In the genomic region with DNA sequence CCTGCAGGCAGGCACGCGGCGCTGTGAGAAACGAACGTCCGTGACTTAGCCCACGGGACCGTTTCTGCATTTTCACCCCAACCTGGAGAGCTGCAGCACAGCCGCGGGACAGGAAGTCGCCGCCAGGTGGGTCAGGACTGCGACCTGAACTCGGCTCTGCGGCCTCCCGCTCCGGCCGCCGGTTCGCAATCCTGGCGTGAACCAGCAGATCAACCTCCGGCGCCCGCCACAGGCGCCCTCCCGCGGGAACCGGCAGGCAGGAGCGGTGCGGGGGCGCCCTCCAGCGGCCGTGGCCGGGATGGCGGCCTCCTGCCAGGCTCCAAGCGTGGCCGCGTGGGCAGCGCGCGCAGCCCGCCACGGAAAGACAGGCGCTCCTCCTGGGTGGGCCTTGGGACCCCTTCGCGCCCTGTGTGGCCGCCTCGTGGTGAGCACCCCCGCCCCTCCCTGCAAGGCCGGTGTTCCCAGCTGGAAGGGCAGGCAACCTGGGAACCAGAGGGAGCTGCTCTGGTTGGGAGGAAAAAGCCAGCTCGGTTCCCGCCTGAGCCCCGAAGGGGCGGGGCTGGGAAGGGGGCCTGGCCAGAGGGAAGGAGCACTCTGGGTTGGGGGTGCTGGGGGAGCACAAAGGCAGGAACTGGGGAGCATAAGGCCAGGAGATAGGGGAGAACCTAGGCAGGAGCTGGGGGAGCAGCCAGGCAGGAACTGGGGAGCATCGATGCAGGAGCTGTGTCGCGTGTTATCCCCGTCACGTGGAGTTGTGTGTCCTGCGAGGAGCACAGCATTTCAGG, we compare ENCODE assay signal across 8 cellular contexts. TPM values are rescaled to one million over a fixed set of nuclear protein-coding genes. Genes with fewer than 3 reads are reported as not detected.
DNase-seq lines count a peak whose midpoint lies in the region; ATAC-seq, FAIRE-seq and TF ChIP-seq lines count a peak whose summit lies in the region.

No MANE protein-coding gene starts in this region.

- no peak overlapping the region for H3K4me3 Mint-ChIP-seq in astrocyte (ENCODE audit: unreplicated experiment)

- in situ Hi-C loops in G401 (cut with HindIII; ENCODE audit: low sequenced_read_pairs): no loop called here

- ATAC-seq in HG02571 (IDR thresholded peaks at IDR 0.05; ENCODE audit: unreplicated experiment): peak; percentile 42
- no peak for ATAC-seq in GM21528 (IDR thresholded peaks at IDR 0.05; ENCODE audit: low FRiP score, unreplicated experiment)

- H2AFZ ChIP-seq in astrocyte (ENCODE audit: low read depth, low read length): peak overlapping the region; percentile 85

- no peaks in the 10 kb centered on the region for H4K20me1 ChIP-seq in astrocyte (ENCODE audit: insufficient read depth, low read length)

- H3K27me3 Mint-ChIP-seq in astrocyte (ENCODE audit: low read depth, unreplicated experiment): peaks cover 30% of the 10 kb centered on the region

- peak overlapping the region; percentile 28 for H3K9ac ChIP-seq in astrocyte (ENCODE audit: low read length)

- H3K9me3 ChIP-seq in astrocyte (ENCODE audit: insufficient read depth, low read depth, low read length): no peaks in the 10 kb centered on the region

- H3K36me3 ChIP-seq in astrocyte (ENCODE audit: insufficient read depth, low read length): no peaks in the 10 kb centered on the region

- H3K79me2 ChIP-seq in astrocyte (ENCODE audit: insufficient read depth, low read length): no peaks in the 10 kb centered on the region

- H3K4me2 ChIP-seq in astrocyte (ENCODE audit: low read length): peak overlapping the region; percentile 83

- H3K4me3 ChIP-seq in astrocyte (ENCODE audit: insufficient read depth, low read depth, low read length): peak overlapping the region; percentile 29

- no peak overlapping the region for H3K27ac ChIP-seq in astrocyte (ENCODE audit: low read depth, low read length)

- FAIRE-seq in astrocyte (lab: Jason Lieb, UNC): no peak

- no peaks in the 10 kb centered on the region for H3K27me3 ChIP-seq in astrocyte (ENCODE audit: insufficient read depth, low read length)

- H3K4me1 ChIP-seq in astrocyte (ENCODE audit: insufficient read depth, low read length): peaks cover 17% of the 10 kb centered on the region

- H3K9me3 Mint-ChIP-seq in astrocyte (ENCODE audit: unreplicated experiment): no peaks in the 10 kb centered on the region

- TF ChIP-seq CTCF in astrocyte (IDR thresholded peaks at IDR 0.05; ENCODE audit: insufficient read depth, low read depth, low read length): peak; percentile 57

- DNase-seq in G401 (ENCODE audit: low spot score): peak; percentile 87
- peak; percentile 81 for DNase-seq in NCI-H146 (lab: John Stamatoyannopoulos, UW)
- peak; percentile 66 for DNase-seq in T-helper 22 cell (ENCODE audit: low read depth)
- DNase-seq in astrocyte (ENCODE audit: low read depth): peak; percentile 38
- peak; percentile 77 to 80 for DNase-seq in hippocampal formation (lab: John Stamatoyannopoulos, UW)
- DNase-seq in retina: peak; percentile 97

- peaks cover 5% of the 10 kb centered on the region for H3K4me1 Mint-ChIP-seq in astrocyte (ENCODE audit: low read depth, unreplicated experiment)

- no peaks in the 10 kb centered on the region for H3K36me3 Mint-ChIP-seq in astrocyte (ENCODE audit: low read depth, unreplicated experiment)

- H3K27ac Mint-ChIP-seq in astrocyte (ENCODE audit: unreplicated experiment): no peak overlapping the region

RNA-seq across cellular contexts. Expression of a gene that starts 28.2 kb away (rescaled TPM):
- total RNA-seq in G401 (2014; rRNA removed; shearing (Covaris generic)): 5,595 and 6,819 TPM in 2 replicates
- total RNA-seq in astrocyte: 7,049 and 7,369 TPM in 2 replicates

RNA-seq across cellular contexts. Expression of a gene that starts 43.8 kb away (rescaled TPM):
- 0.80 and 1.4 TPM in 2 replicates for total RNA-seq in G401 (2014; rRNA removed; shearing (Covaris generic))
- total RNA-seq in astrocyte: 5.6 and 8.0 TPM in 2 replicates

Comparison
In these comparisons a context has a peak if more than half of its experiments do, and no peak if none do; other contexts are left out.
1. DNase-seq: peak in every context shown above with its lines; median percentile 97 in retina; 87 in G401; 81 in NCI-H146; 78 in hippocampal formation; 66 in T-helper 22 cell; 38 in astrocyte.